ENCODE assay signal across 8 cellular contexts in genomic region chr6:159790947-159791598, GRCh38. TPM values are rescaled to one million over a fixed set of nuclear protein-coding genes. Genes with fewer than 3 reads are reported as not detected.
DNase-seq lines count a peak whose midpoint lies in the region; TF ChIP-seq lines count a peak whose summit lies in the region.

No MANE protein-coding gene starts in this region.

- H3K27ac ChIP-seq in ACC112 (ENCODE audit: low read depth, low read length) (peak overlapping the region; percentile 77), skeletal muscle tissue (ENCODE audit: low read depth, low read length) (peak overlapping the region; percentile 92)

- H3K4me1 Mint-ChIP-seq in activated CD4-positive, alpha-beta T cell treated with anti-CD3 and anti-CD28 coated beads, Interleukin-2, amount 10 ng/mL, durations not matched to agents 7 days and 5 days: peaks cover 49% of the 10 kb centered on the region
- H3K4me1 Mint-ChIP-seq in glutamatergic neuron (ENCODE audit: low read depth, unreplicated experiment): peaks cover 37% of the 10 kb centered on the region

- no peaks in the 10 kb centered on the region for H3K27me3 Mint-ChIP-seq in activated CD4-positive, alpha-beta T cell treated with anti-CD3 and anti-CD28 coated beads, Interleukin-2, amount 10 ng/mL, durations not matched to agents 7 days and 5 days
- H3K27me3 Mint-ChIP-seq in glutamatergic neuron (ENCODE audit: unreplicated experiment): peaks cover 11% of the 10 kb centered on the region

- peak overlapping the region; percentile 98 for H3K4me3 ChIP-seq in ACC112 (ENCODE audit: low read depth, low read length)
- peak overlapping the region; percentile 89 for H3K4me3 ChIP-seq in HAP-1
- peak overlapping the region; percentile 93 to 99 (median 98) for H3K4me3 ChIP-seq in skeletal muscle tissue (ENCODE audit: low read length in 3 of 3)

- H3K9ac ChIP-seq in skeletal muscle tissue (ENCODE audit: low read depth in 1 of 3, low read length in 3 of 3): peak overlapping the region; percentile 95 to 98 (median 97)

- DNase-seq in HAP-1 (ENCODE audit: low spot score in 2 of 2): peak; percentile 25 to 41
- no peak for DNase-seq in activated CD4-positive, alpha-beta T cell treated with anti-CD3 and anti-CD28 coated beads, Interleukin-2, amount 10 ng/mL, durations not matched to agents 7 days and 5 days
- no peak for DNase-seq in glutamatergic neuron
- DNase-seq in NCI-H2081 (lab: John Stamatoyannopoulos, UW): no peak
- DNase-seq in UCSD-AML1 (lab: John Stamatoyannopoulos, UW; ENCODE audit: unreplicated experiment): no peak
- no peak for DNase-seq in NCI-H524 (lab: John Stamatoyannopoulos, UW)

- CTCF ChIA-PET in activated CD4-positive, alpha-beta T cell treated with anti-CD3 and anti-CD28 coated beads, Interleukin-2, amount 10 ng/mL, durations not matched to agents 7 days and 5 days (lab: Charles Lee): interaction anchor here (0.6 to 1.9 kb wide), 5 partner anchors 10 to 308 kb away, joined by 3 to 5 read pairs (median 4); partner anchors contain the start of gene PNLDC1

- peak overlapping the region; percentile 94 for H2AFZ ChIP-seq in ACC112 (ENCODE audit: low read length, unreplicated experiment)

- POLR2A ChIA-PET in activated CD4-positive, alpha-beta T cell treated with anti-CD3 and anti-CD28 coated beads, Interleukin-2, amount 10 ng/mL, durations not matched to agents 7 days and 5 days (lab: Charles Lee): interaction anchor here (0.6 to 1.7 kb wide), 2 partner anchors 64 to 139 kb away, joined by 3 to 5 read pairs; partner anchors contain the start of gene WTAP

- H3K4me3 Mint-ChIP-seq in activated CD4-positive, alpha-beta T cell treated with anti-CD3 and anti-CD28 coated beads, Interleukin-2, amount 10 ng/mL, durations not matched to agents 7 days and 5 days: peak overlapping the region; percentile 100
- H3K4me3 Mint-ChIP-seq in glutamatergic neuron (ENCODE audit: unreplicated experiment): peak overlapping the region; percentile 90

- H3K79me2 ChIP-seq in ACC112 (ENCODE audit: control insufficient read depth, insufficient read depth, low read length, unreplicated experiment): peaks cover 71% of the 10 kb centered on the region

- H3K36me3 Mint-ChIP-seq in activated CD4-positive, alpha-beta T cell treated with anti-CD3 and anti-CD28 coated beads, Interleukin-2, amount 10 ng/mL, durations not matched to agents 7 days and 5 days (ENCODE audit: low read depth): peaks cover 64% of the 10 kb centered on the region
- H3K36me3 Mint-ChIP-seq in glutamatergic neuron (ENCODE audit: unreplicated experiment): no peaks in the 10 kb centered on the region

- H3K9me3 ChIP-seq in HAP-1 (no peaks in the 10 kb centered on the region), skeletal muscle tissue (ENCODE audit: control insufficient read depth in 3 of 3, low read length in 3 of 3) (no peaks in the 10 kb centered on the region)

- H3K9me3 Mint-ChIP-seq in activated CD4-positive, alpha-beta T cell treated with anti-CD3 and anti-CD28 coated beads, Interleukin-2, amount 10 ng/mL, durations not matched to agents 7 days and 5 days: no peaks in the 10 kb centered on the region
- H3K9me3 Mint-ChIP-seq in glutamatergic neuron (ENCODE audit: unreplicated experiment): peaks cover 18% of the 10 kb centered on the region

- H3K27ac Mint-ChIP-seq in activated CD4-positive, alpha-beta T cell treated with anti-CD3 and anti-CD28 coated beads, Interleukin-2, amount 10 ng/mL, durations not matched to agents 7 days and 5 days: peak overlapping the region; percentile 99
- H3K27ac Mint-ChIP-seq in glutamatergic neuron (ENCODE audit: unreplicated experiment): peak overlapping the region; percentile 80

- H3K36me3 ChIP-seq in ACC112 (ENCODE audit: insufficient read depth, low read length) (peaks cover 34% of the 10 kb centered on the region), HAP-1 (replicated peaks) (peaks cover 48% of the 10 kb centered on the region), skeletal muscle tissue (ENCODE audit: control insufficient read depth in 3 of 3, insufficient read depth in 3 of 3, low read length in 3 of 3) (peaks cover 13 to 28% (median 17%) of the 10 kb centered on the region in 3 donors)

- TF ChIP-seq CTCF in glutamatergic neuron (IDR thresholded peaks at IDR 0.05; ENCODE audit: partially characterized antibody, unreplicated experiment): no peak

- in situ Hi-C loops in HAP-1 (cut with MboI; ENCODE audit: low sequenced_read_pairs): no loop called here

- peaks cover 27% of the 10 kb centered on the region for H3K4me1 ChIP-seq in ACC112 (ENCODE audit: control insufficient read depth, insufficient read depth, low read length, unreplicated experiment)
- peaks cover 41% of the 10 kb centered on the region for H3K4me1 ChIP-seq in HAP-1
- peaks cover 19 to 36% (median 34%) of the 10 kb centered on the region in 3 donors for H3K4me1 ChIP-seq in skeletal muscle tissue (ENCODE audit: control insufficient read depth in 3 of 3, insufficient read depth in 3 of 3, low read length in 3 of 3)

- no peaks in the 10 kb centered on the region for H3K27me3 ChIP-seq in ACC112 (ENCODE audit: insufficient read depth, low read length)
- H3K27me3 ChIP-seq in HAP-1 (ENCODE audit: low read depth): no peaks in the 10 kb centered on the region
- H3K27me3 ChIP-seq in skeletal muscle tissue (ENCODE audit: control insufficient read depth in 3 of 3, insufficient read depth in 3 of 3, low read length in 3 of 3): no peaks in the 10 kb centered on the region

RNA-seq across cellular contexts. Expression of gene MRPL18, which starts 0.8 kb away (rescaled TPM):
- total RNA-seq in activated CD4-positive, alpha-beta T cell treated with anti-CD3 and anti-CD28 coated beads, Interleukin-2, amount 10 ng/mL, durations not matched to agents 7 days and 5 days: 10 to 100 TPM; 65.5 to 73.0 TPM
- 45.4 TPM for total RNA-seq in glutamatergic neuron (ENCODE audit: unreplicated experiment)
- total RNA-seq in skeletal muscle tissue: 81.4 TPM

RNA-seq across cellular contexts. Expression of gene TCP1, which starts 1.7 kb away (rescaled TPM):
- 100 to 1,000 TPM; 192 to 209 TPM for total RNA-seq in activated CD4-positive, alpha-beta T cell treated with anti-CD3 and anti-CD28 coated beads, Interleukin-2, amount 10 ng/mL, durations not matched to agents 7 days and 5 days
- total RNA-seq in glutamatergic neuron (ENCODE audit: unreplicated experiment) (254 TPM), skeletal muscle tissue (203 TPM)

RNA-seq across cellular contexts. Expression of gene PNLDC1, which starts 9.0 kb away (rescaled TPM):
- total RNA-seq in activated CD4-positive, alpha-beta T cell treated with anti-CD3 and anti-CD28 coated beads, Interleukin-2, amount 10 ng/mL, durations not matched to agents 7 days and 5 days: under 1 TPM; 0.17 to 0.30 TPM
- total RNA-seq in glutamatergic neuron (ENCODE audit: unreplicated experiment): not detected
- not detected for total RNA-seq in skeletal muscle tissue

RNA-seq across cellular contexts. Expression of gene ACAT2, which starts 29.2 kb away (rescaled TPM):
- total RNA-seq in activated CD4-positive, alpha-beta T cell treated with anti-CD3 and anti-CD28 coated beads, Interleukin-2, amount 10 ng/mL, durations not matched to agents 7 days and 5 days: 10 to 100 TPM; 58.4 to 65.8 TPM
- 228 TPM for total RNA-seq in glutamatergic neuron (ENCODE audit: unreplicated experiment)
- 5.2 TPM for total RNA-seq in skeletal muscle tissue

Comparison
In these comparisons a context has a peak if more than half of its experiments do, and no peak if none do; other contexts are left out.
1. DNase-seq: peak in HAP-1 (2 of 2); none in activated CD4-positive, alpha-beta T cell treated with anti-CD3 and anti-CD28 coated beads, Interleukin-2, amount 10 ng/mL, durations not matched to agents 7 days and 5 days (single experiment), glutamatergic neuron (single experiment), NCI-H2081 (0 of 2), UCSD-AML1 (single experiment) and NCI-H524 (0 of 2).
2. Peak in every context shown above with its lines, with median percentiles within 50 percentile points of each other: H3K4me3 ChIP-seq.